8 cellular contexts compared by ENCODE assay signal in genomic region chr3:119498188-119498987, GRCh38. TPM values are rescaled to one million over a fixed set of nuclear protein-coding genes. Genes with fewer than 3 reads are reported as not detected.
A peak's percentile ranks its signal among the peaks of the same experiment; 100 is the strongest.
DNase-seq lines count a peak whose midpoint lies in the region; ATAC-seq and TF ChIP-seq lines count a peak whose summit lies in the region.

A gene with protein sequence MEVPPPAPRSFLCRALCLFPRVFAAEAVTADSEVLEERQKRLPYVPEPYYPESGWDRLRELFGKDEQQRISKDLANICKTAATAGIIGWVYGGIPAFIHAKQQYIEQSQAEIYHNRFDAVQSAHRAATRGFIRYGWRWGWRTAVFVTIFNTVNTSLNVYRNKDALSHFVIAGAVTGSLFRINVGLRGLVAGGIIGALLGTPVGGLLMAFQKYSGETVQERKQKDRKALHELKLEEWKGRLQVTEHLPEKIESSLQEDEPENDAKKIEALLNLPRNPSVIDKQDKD (plus strand): TSS chr3:119498547. CDS start chr3:119498734, 187 bp downstream.

- no peaks in the 10 kb centered on the region for H3K27me3 Mint-ChIP-seq in activated T-cell treated with anti-CD3 and anti-CD28 coated beads, Interleukin-2, amount 50 U/mL, for 24 hours

- H3K27ac Mint-ChIP-seq in activated T-cell treated with anti-CD3 and anti-CD28 coated beads, Interleukin-2, amount 50 U/mL, for 24 hours: peak within 1 kb of the TSS; percentile 98

- DNase-seq in DMS153 treated with DMSO at 0.1 percent for 48 hours (lab: John Stamatoyannopoulos, UW; ENCODE audit: unreplicated experiment) (peak; percentile 95), KBM-7 (peak; percentile 99), erythroblast (lab: John Stamatoyannopoulos, UW) (peak; percentile 97)
- peak; percentile 98 for DNase-seq in activated T-cell treated with anti-CD3 and anti-CD28 coated beads, Interleukin-2, amount 50 U/mL, for 24 hours
- DNase-seq in stimulated activated CD8-positive, alpha-beta memory T cell treated with anti-CD3 and anti-CD28 coated beads, Interleukin-4, amount 100 ng/mL, for 48 hours: peak; percentile 97

- H3K27ac ChIP-seq in mucosa of rectum (ENCODE audit: low read depth in 2 of 2, low read length in 2 of 2): peak within 1 kb of the TSS; percentile 96 to 98

- peak within 1 kb of the TSS; percentile 96 to 100 for H3K4me3 ChIP-seq in mucosa of rectum (ENCODE audit: low read length in 2 of 2)

- H3K9me3 Mint-ChIP-seq in activated T-cell treated with anti-CD3 and anti-CD28 coated beads, Interleukin-2, amount 50 U/mL, for 24 hours: no peaks in the 10 kb centered on the region

- peaks cover 48% of the 10 kb centered on the region for H3K4me1 Mint-ChIP-seq in activated T-cell treated with anti-CD3 and anti-CD28 coated beads, Interleukin-2, amount 50 U/mL, for 24 hours (ENCODE audit: low read depth)

- peak; percentile 97 for TF ChIP-seq POLR2A in erythroblast (IDR thresholded peaks at IDR 0.05; ENCODE audit: low read length)

- peak; percentile 99 for ATAC-seq in GM21717 (IDR thresholded peaks at IDR 0.05; ENCODE audit: unreplicated experiment)

- H3K4me3 Mint-ChIP-seq in activated T-cell treated with anti-CD3 and anti-CD28 coated beads, Interleukin-2, amount 50 U/mL, for 24 hours: peak within 1 kb of the TSS; percentile 97

- in situ Hi-C loops in KBM-7 (cut with MboI; ENCODE audit: low pct_unique_long_range_greater_than_20kb, low sequenced_read_pairs): no loop called here

- no peaks in the 10 kb centered on the region for H3K27me3 ChIP-seq in mucosa of rectum (ENCODE audit: control insufficient read depth in 2 of 2, insufficient read depth in 2 of 2, low read length in 2 of 2)

- H3K4me1 ChIP-seq in mucosa of rectum (ENCODE audit: control insufficient read depth in 2 of 2, insufficient read depth in 2 of 2, low read length in 2 of 2): peaks cover 7 to 17% of the 10 kb centered on the region in 2 donors

- H3K9ac ChIP-seq in mucosa of rectum (ENCODE audit: low read depth in 1 of 2, low read length in 2 of 2): peak within 1 kb of the TSS; percentile 96 to 99

- H3K36me3 Mint-ChIP-seq in activated T-cell treated with anti-CD3 and anti-CD28 coated beads, Interleukin-2, amount 50 U/mL, for 24 hours (ENCODE audit: low read depth): peaks cover 52% of the 10 kb centered on the region

- H3K9me3 ChIP-seq in mucosa of rectum (ENCODE audit: control insufficient read depth in 2 of 2, low read length in 2 of 2): no peaks in the 10 kb centered on the region

- H3K36me3 ChIP-seq in mucosa of rectum (ENCODE audit: control insufficient read depth in 2 of 2, insufficient read depth in 2 of 2, low read length in 2 of 2): peaks cover 0 to 4% of the 10 kb centered on the region in 2 donors

TF ChIP-seq in PFSK-1, 5 proteins besides CTCF, POLR2A, EP300 and RAD21:
- peak; percentile 90; the same call in 1 of the 2 replicates for TF ChIP-seq TAF1 (IDR thresholded peaks at IDR 0.05; ENCODE audit: borderline replicate concordance, insufficient read depth, low read length)
- TF ChIP-seq SIN3A (IDR thresholded peaks at IDR 0.05; ENCODE audit: borderline replicate concordance, insufficient read depth, low read length): no peak
- TF ChIP-seq FOXP2 (optimal IDR thresholded peaks at IDR 0.05; ENCODE audit: borderline replicate concordance, extremely low read depth, extremely low read length, insufficient read depth): peak; percentile 67
- TF ChIP-seq, protein P1, sequence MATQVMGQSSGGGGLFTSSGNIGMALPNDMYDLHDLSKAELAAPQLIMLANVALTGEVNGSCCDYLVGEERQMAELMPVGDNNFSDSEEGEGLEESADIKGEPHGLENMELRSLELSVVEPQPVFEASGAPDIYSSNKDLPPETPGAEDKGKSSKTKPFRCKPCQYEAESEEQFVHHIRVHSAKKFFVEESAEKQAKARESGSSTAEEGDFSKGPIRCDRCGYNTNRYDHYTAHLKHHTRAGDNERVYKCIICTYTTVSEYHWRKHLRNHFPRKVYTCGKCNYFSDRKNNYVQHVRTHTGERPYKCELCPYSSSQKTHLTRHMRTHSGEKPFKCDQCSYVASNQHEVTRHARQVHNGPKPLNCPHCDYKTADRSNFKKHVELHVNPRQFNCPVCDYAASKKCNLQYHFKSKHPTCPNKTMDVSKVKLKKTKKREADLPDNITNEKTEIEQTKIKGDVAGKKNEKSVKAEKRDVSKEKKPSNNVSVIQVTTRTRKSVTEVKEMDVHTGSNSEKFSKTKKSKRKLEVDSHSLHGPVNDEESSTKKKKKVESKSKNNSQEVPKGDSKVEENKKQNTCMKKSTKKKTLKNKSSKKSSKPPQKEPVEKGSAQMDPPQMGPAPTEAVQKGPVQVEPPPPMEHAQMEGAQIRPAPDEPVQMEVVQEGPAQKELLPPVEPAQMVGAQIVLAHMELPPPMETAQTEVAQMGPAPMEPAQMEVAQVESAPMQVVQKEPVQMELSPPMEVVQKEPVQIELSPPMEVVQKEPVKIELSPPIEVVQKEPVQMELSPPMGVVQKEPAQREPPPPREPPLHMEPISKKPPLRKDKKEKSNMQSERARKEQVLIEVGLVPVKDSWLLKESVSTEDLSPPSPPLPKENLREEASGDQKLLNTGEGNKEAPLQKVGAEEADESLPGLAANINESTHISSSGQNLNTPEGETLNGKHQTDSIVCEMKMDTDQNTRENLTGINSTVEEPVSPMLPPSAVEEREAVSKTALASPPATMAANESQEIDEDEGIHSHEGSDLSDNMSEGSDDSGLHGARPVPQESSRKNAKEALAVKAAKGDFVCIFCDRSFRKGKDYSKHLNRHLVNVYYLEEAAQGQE (IDR thresholded peaks at IDR 0.05; ENCODE audit: insufficient read depth in 1 of 2, low read depth in 2 of 2, low read length in 2 of 2): 0 out of 4 replicates have a peak, but pooled peaks of 1 of the 2 experiments have one; percentile 6
- peak; percentile 91 for TF ChIP-seq POLR2AphosphoS5 (IDR thresholded peaks at IDR 0.05; ENCODE audit: low read depth, low read length)

RNA-seq across cellular contexts. Expression of the gene that starts here (rescaled TPM):
- 54.7 TPM for polyA plus RNA-seq in PFSK-1 (2012; ENCODE audit: insufficient read length, low read depth)

Comparison
In these comparisons a context has a peak if more than half of its experiments do, and no peak if none do; other contexts are left out.
1. Peak in every context shown above with its lines: DNase-seq, ATAC-seq, H3K4me3 ChIP-seq and H3K27ac ChIP-seq.